Comparison of ENCODE assay signal across 15 cellular contexts in the genomic region with DNA sequence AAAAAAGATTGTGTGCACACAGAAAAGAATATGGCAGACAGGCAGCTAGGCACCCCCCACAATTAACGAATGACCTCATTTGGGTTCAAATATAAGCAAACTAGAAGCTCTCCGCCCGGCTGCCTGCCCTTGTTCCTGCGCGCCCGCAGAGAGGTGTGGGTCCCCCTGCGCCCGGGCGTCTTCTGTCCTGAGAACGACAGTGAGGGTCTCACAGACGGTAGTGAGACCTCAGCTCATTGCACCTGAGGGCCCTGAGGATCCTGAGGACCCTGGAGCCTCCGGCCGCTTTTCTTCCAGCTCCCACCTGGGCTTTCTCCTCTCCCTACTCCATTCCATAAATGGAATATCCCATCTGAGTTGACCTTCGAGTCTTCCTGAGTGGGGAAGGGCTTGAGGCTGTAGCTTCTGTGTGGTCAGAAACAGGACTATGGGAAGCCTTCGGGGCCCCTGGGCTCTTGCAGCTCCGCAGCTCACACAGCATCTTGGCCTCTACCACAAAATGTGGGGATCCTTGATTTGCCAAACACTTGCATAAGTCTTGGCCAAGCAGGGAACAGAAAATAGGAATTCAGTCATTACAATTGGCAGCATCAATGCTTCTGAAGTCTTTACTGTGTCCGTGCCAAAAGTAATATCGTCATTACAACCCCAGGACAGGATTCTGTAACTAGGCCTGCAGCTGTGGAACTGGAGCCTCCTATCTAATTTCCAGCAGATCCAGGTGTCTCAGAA. TPM values are rescaled to one million over a fixed set of nuclear protein-coding genes. Genes with fewer than 3 reads are reported as not detected.
A peak's percentile ranks its signal among the peaks of the same experiment; 100 is the strongest.
DNase-seq lines count a peak whose midpoint lies in the region; ATAC-seq and TF ChIP-seq lines count a peak whose summit lies in the region.
"Had no signal": no experiment of that assay in that cellular context is flagged by ENCODE, and none has a peak within 500 bp of the region (broad histone marks: within the 10 kb centered on the region; RNA-seq: fewer than 3 reads in every experiment).

No MANE protein-coding gene starts in this region.

- H3K4me1 Mint-ChIP-seq in activated naive CD8-positive, alpha-beta T cell treated with anti-CD3 and anti-CD28 coated beads, Interleukin-2, amount 10 ng/mL, durations not matched to agents 7 days and 5 days: no peaks in the 10 kb centered on the region
- H3K4me1 Mint-ChIP-seq in activated naive CD8-positive, alpha-beta T cell treated with anti-CD3 and anti-CD28 coated beads, Interleukin-2, amount 50 U/mL, for 24 hours: no peaks in the 10 kb centered on the region

- no peak overlapping the region for H3K4me3 ChIP-seq in fibroblast of pulmonary artery (replicated peaks; ENCODE audit: low read depth, low read length)
- no peak overlapping the region for H3K4me3 ChIP-seq in lung

- DNase-seq in activated naive CD8-positive, alpha-beta T cell treated with anti-CD3 and anti-CD28 coated beads, Interleukin-2, amount 10 ng/mL, durations not matched to agents 7 days and 5 days: peak; percentile 22
- DNase-seq in activated naive CD8-positive, alpha-beta T cell treated with anti-CD3 and anti-CD28 coated beads, Interleukin-2, amount 50 U/mL, for 24 hours: no peak
- DNase-seq in fibroblast of pulmonary artery (ENCODE audit: low read depth) (peak; percentile 18), lung (ENCODE audit: low spot score) (peak; percentile 26), hepatic stellate cell (ENCODE audit: low spot score) (no peak), NCI-H446 treated with DMSO at 0.1 percent for 48 hours (lab: John Stamatoyannopoulos, UW) (no peak), NOMO-1 treated with DMSO at 0.1 percent for 48 hours (lab: John Stamatoyannopoulos, UW; ENCODE audit: unreplicated experiment) (no peak)
- DNase-seq: activated naive CD4-positive, alpha-beta T cell; NCI-H187; stimulated activated CD4-positive, alpha-beta T cell treated with anti-CD3 and anti-CD28 coated beads, Interleukin-2, amount 100 ng/mL, for 48 hours; trophoblast cell had no signal

- H3K27me3 Mint-ChIP-seq in activated naive CD8-positive, alpha-beta T cell treated with anti-CD3 and anti-CD28 coated beads, Interleukin-2, amount 10 ng/mL, durations not matched to agents 7 days and 5 days: peaks cover 2% of the 10 kb centered on the region
- no peaks in the 10 kb centered on the region for H3K27me3 Mint-ChIP-seq in activated naive CD8-positive, alpha-beta T cell treated with anti-CD3 and anti-CD28 coated beads, Interleukin-2, amount 50 U/mL, for 24 hours
- H3K27me3 Mint-ChIP-seq: naive thymus-derived CD4-positive, alpha-beta T cell had no signal

- POLR2A ChIA-PET in activated naive CD8-positive, alpha-beta T cell treated with anti-CD3 and anti-CD28 coated beads, Interleukin-2, amount 10 ng/mL, durations not matched to agents 7 days and 5 days (lab: Charles Lee): no interaction called here

- no peaks in the 10 kb centered on the region for H3K9me3 ChIP-seq in lung (ENCODE audit: control insufficient read depth in 2 of 2, insufficient read depth in 1 of 2, low read length in 1 of 2)

- TF ChIP-seq CTCF in fibroblast of pulmonary artery (IDR thresholded peaks at IDR 0.05; ENCODE audit: low read length, missing control alignments) (no peak), lung (IDR thresholded peaks at IDR 0.05; ENCODE audit: control extremely low read depth, extremely low read depth) (no peak)

- ATAC-seq in activated naive CD8-positive, alpha-beta T cell treated with anti-CD3 and anti-CD28 coated beads, Interleukin-2, amount 10 ng/mL, durations not matched to agents 7 days and 5 days (ENCODE audit: low read depth): no peak
- no peak for ATAC-seq in activated naive CD8-positive, alpha-beta T cell treated with anti-CD3 and anti-CD28 coated beads, Interleukin-2, amount 50 U/mL, for 24 hours
- ATAC-seq in lung (ENCODE audit: insufficient read depth, low FRiP score): no peak
- ATAC-seq: naive thymus-derived CD4-positive, alpha-beta T cell had no signal

- no peaks in the 10 kb centered on the region for H3K9me3 Mint-ChIP-seq in activated naive CD8-positive, alpha-beta T cell treated with anti-CD3 and anti-CD28 coated beads, Interleukin-2, amount 10 ng/mL, durations not matched to agents 7 days and 5 days
- no peaks in the 10 kb centered on the region for H3K9me3 Mint-ChIP-seq in activated naive CD8-positive, alpha-beta T cell treated with anti-CD3 and anti-CD28 coated beads, Interleukin-2, amount 50 U/mL, for 24 hours
- H3K9me3 Mint-ChIP-seq: naive thymus-derived CD4-positive, alpha-beta T cell had no signal

- WGBS in lung, 2 donors: 87 to 91% methylated on average over 18 of the region's 18 CpGs

- no peaks in the 10 kb centered on the region for H3K36me3 ChIP-seq in lung (ENCODE audit: control insufficient read depth in 2 of 2, insufficient read depth in 2 of 2, low read length in 2 of 2)

- no peak overlapping the region for H3K27ac Mint-ChIP-seq in activated naive CD8-positive, alpha-beta T cell treated with anti-CD3 and anti-CD28 coated beads, Interleukin-2, amount 10 ng/mL, durations not matched to agents 7 days and 5 days
- no peak overlapping the region for H3K27ac Mint-ChIP-seq in activated naive CD8-positive, alpha-beta T cell treated with anti-CD3 and anti-CD28 coated beads, Interleukin-2, amount 50 U/mL, for 24 hours
- H3K27ac Mint-ChIP-seq: naive thymus-derived CD4-positive, alpha-beta T cell had no signal

- no peaks in the 10 kb centered on the region for H3K4me1 ChIP-seq in lung (ENCODE audit: control insufficient read depth in 2 of 2, insufficient read depth in 2 of 2, low read length in 2 of 2)

- H3K27me3 ChIP-seq in lung (ENCODE audit: control insufficient read depth, insufficient read depth): peaks cover 8% of the 10 kb centered on the region

- no peaks in the 10 kb centered on the region for H3K36me3 Mint-ChIP-seq in activated naive CD8-positive, alpha-beta T cell treated with anti-CD3 and anti-CD28 coated beads, Interleukin-2, amount 10 ng/mL, durations not matched to agents 7 days and 5 days
- H3K36me3 Mint-ChIP-seq in activated naive CD8-positive, alpha-beta T cell treated with anti-CD3 and anti-CD28 coated beads, Interleukin-2, amount 50 U/mL, for 24 hours (ENCODE audit: low read depth): no peaks in the 10 kb centered on the region
- H3K36me3 Mint-ChIP-seq: naive thymus-derived CD4-positive, alpha-beta T cell had no signal

- no peak overlapping the region for H3K27ac ChIP-seq in lung (ENCODE audit: low read depth in 1 of 2, low read length in 1 of 2)
- peak overlapping the region; percentile 75 for H3K27ac ChIP-seq in temporal lobe (ENCODE audit: low read depth, low read length)

- H3K4me3 Mint-ChIP-seq in activated naive CD8-positive, alpha-beta T cell treated with anti-CD3 and anti-CD28 coated beads, Interleukin-2, amount 10 ng/mL, durations not matched to agents 7 days and 5 days: no peak overlapping the region
- no peak overlapping the region for H3K4me3 Mint-ChIP-seq in activated naive CD8-positive, alpha-beta T cell treated with anti-CD3 and anti-CD28 coated beads, Interleukin-2, amount 50 U/mL, for 24 hours
- H3K4me3 Mint-ChIP-seq: naive thymus-derived CD4-positive, alpha-beta T cell had no signal

RNA-seq across cellular contexts. Expression of a gene that starts 43.8 kb away (rescaled TPM):
- total RNA-seq in activated naive CD8-positive, alpha-beta T cell treated with anti-CD3 and anti-CD28 coated beads, Interleukin-2, amount 10 ng/mL, durations not matched to agents 7 days and 5 days: under 1 TPM; 0.17 to 0.28 TPM
- total RNA-seq in lung (under 1 TPM; 0.26 to 0.34 TPM), temporal lobe (4.7 TPM)
- under 1 TPM; 0.14 to 0.16 TPM for polyA plus RNA-seq in lung
- total RNA-seq: kidney epithelial cell, LHCN-M2 had no signal

Comparison
In these comparisons a context has a peak if more than half of its experiments do, and no peak if none do; other contexts are left out.
1. DNase-seq: peak in activated naive CD8-positive, alpha-beta T cell treated with anti-CD3 and anti-CD28 coated beads, Interleukin-2, amount 10 ng/mL, durations not matched to agents 7 days and 5 days (single experiment), fibroblast of pulmonary artery (single experiment) and lung (single experiment); none in activated naive CD8-positive, alpha-beta T cell treated with anti-CD3 and anti-CD28 coated beads, Interleukin-2, amount 50 U/mL, for 24 hours (single experiment), hepatic stellate cell (single experiment), NCI-H446 treated with DMSO at 0.1 percent for 48 hours (single experiment) and NOMO-1 treated with DMSO at 0.1 percent for 48 hours (single experiment).